Comparison of ENCODE assay signal across 14 cellular contexts in the genomic region with DNA sequence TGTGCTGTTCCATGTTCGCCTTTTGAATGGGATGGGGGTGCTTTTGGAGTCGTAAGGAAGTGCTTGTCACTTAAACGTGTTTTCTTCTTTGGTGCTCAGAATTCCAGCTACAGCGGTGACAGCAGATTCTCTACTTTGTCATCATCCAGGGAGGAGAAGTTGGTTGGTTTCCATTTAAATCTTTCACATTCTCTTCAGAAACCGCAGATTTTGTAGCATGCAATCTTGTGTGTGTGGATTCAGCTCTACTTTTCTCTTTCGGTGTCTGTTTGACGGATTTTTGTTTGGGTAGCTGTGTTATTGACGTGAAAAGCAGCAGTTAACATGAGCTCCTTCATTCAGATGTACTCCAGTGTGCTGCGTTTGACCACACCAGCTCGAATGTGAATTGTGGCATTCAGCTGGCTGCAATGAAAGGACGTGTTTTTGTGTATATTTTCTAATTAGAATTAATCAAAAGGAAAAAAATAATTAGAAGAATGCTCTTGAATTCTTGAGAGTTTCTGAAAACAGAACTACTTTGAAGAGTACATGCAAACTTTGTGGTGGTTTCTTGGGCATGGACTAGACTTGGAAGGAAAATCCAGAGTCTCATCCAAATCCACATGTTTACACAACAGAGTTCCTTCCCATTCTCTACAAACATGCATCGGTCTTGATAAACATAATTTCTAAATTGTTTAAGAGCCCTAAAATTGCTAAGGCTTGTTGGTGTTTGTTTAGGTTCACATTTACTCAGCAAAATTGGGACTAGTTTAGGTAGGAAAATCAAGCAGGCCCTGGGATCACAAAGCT.
DNase-seq lines count a peak whose midpoint lies in the region; ATAC-seq and TF ChIP-seq lines count a peak whose summit lies in the region.
"Had no signal": no experiment of that assay in that cellular context is flagged by ENCODE, and none has a peak within 500 bp of the region (broad histone marks: within the 10 kb centered on the region; RNA-seq: fewer than 3 reads in every experiment).

No MANE protein-coding gene starts in this region.

- H3K4me3 ChIP-seq in esophagus squamous epithelium (no peak overlapping the region), smooth muscle cell (no peak overlapping the region), mucosa of descending colon (no peak overlapping the region)
- no peak overlapping the region for H3K4me3 ChIP-seq in effector memory CD4-positive, alpha-beta T cell (ENCODE audit: insufficient read depth, low read depth, low read length, poor library complexity, severe bottlenecking)
- H3K4me3 ChIP-seq: A549 had no signal

- peak overlapping the region; percentile 76 for H3K27ac Mint-ChIP-seq in activated CD8-positive, alpha-beta T cell treated with anti-CD3 and anti-CD28 coated beads for 36 hours
- H3K27ac Mint-ChIP-seq in activated CD8-positive, alpha-beta T cell treated with anti-CD3 and anti-CD28 coated beads, Interleukin-2, amount 10 ng/mL, durations not matched to agents 7 days and 5 days, result no peak overlapping the region

- 81 to 85% methylated on average over 12 of the region's 12 CpGs for WGBS in esophagus squamous epithelium, 2 donors
- WGBS in smooth muscle cell (ENCODE audit: low lambda C conversion rate), result 74% methylated on average over 12 of the region's 12 CpGs

- no peak overlapping the region for H3K9ac ChIP-seq in smooth muscle cell (ENCODE audit: low read depth)

- CTCF ChIA-PET in activated CD8-positive, alpha-beta T cell treated with anti-CD3 and anti-CD28 coated beads for 36 hours (lab: Charles Lee), result interaction anchor here (0.7 to 6.1 kb wide), 8 partner anchors 13 to 57 kb away, joined by 3 to 55 read pairs (median 4); no protein-coding TSS in a partner anchor
- CTCF ChIA-PET in activated CD8-positive, alpha-beta T cell treated with anti-CD3 and anti-CD28 coated beads, Interleukin-2, amount 10 ng/mL, durations not matched to agents 7 days and 5 days (lab: Charles Lee), result interaction anchor here (1.0 to 9.4 kb wide), 2 partner anchors 16 to 57 kb away, joined by 3 to 68 read pairs; no protein-coding TSS in a partner anchor

- no peaks in the 10 kb centered on the region for H3K9me3 Mint-ChIP-seq in activated CD8-positive, alpha-beta T cell treated with anti-CD3 and anti-CD28 coated beads for 36 hours
- no peaks in the 10 kb centered on the region for H3K9me3 Mint-ChIP-seq in activated CD8-positive, alpha-beta T cell treated with anti-CD3 and anti-CD28 coated beads, Interleukin-2, amount 10 ng/mL, durations not matched to agents 7 days and 5 days (ENCODE audit: insufficient read depth)

- H2AFZ ChIP-seq in smooth muscle cell (ENCODE audit: low read depth), result no peak overlapping the region

- peaks cover 34% of the 10 kb centered on the region for H3K36me3 Mint-ChIP-seq in activated CD8-positive, alpha-beta T cell treated with anti-CD3 and anti-CD28 coated beads for 36 hours (ENCODE audit: low read depth)
- H3K36me3 Mint-ChIP-seq in activated CD8-positive, alpha-beta T cell treated with anti-CD3 and anti-CD28 coated beads, Interleukin-2, amount 10 ng/mL, durations not matched to agents 7 days and 5 days (ENCODE audit: low read depth), result peaks cover 31% of the 10 kb centered on the region

- peaks cover 62% of the 10 kb centered on the region for H3K4me1 Mint-ChIP-seq in activated CD8-positive, alpha-beta T cell treated with anti-CD3 and anti-CD28 coated beads for 36 hours (ENCODE audit: low read depth)
- peaks cover 40% of the 10 kb centered on the region for H3K4me1 Mint-ChIP-seq in activated CD8-positive, alpha-beta T cell treated with anti-CD3 and anti-CD28 coated beads, Interleukin-2, amount 10 ng/mL, durations not matched to agents 7 days and 5 days (ENCODE audit: low read depth)

- H3K9me3 ChIP-seq in esophagus squamous epithelium (no peaks in the 10 kb centered on the region), smooth muscle cell (replicated peaks; ENCODE audit: low read depth) (no peaks in the 10 kb centered on the region), mucosa of descending colon (no peaks in the 10 kb centered on the region)
- H3K9me3 ChIP-seq in effector memory CD4-positive, alpha-beta T cell (ENCODE audit: control insufficient read depth, low read length), result no peaks in the 10 kb centered on the region
- H3K9me3 ChIP-seq: A549, tibial nerve had no signal

- H3K4me1 ChIP-seq in esophagus squamous epithelium (peaks cover 34 to 98% (median 81%) of the 10 kb centered on the region in 3 donors), smooth muscle cell (ENCODE audit: low read depth) (peaks cover 33% of the 10 kb centered on the region), mucosa of descending colon (ENCODE audit: low read depth) (peaks cover 55% of the 10 kb centered on the region)
- H3K4me1 ChIP-seq in effector memory CD4-positive, alpha-beta T cell (ENCODE audit: control insufficient read depth, insufficient read depth, low read length, poor library complexity, severe bottlenecking), result peaks cover 34% of the 10 kb centered on the region

- H3K27me3 ChIP-seq in esophagus squamous epithelium (no peaks in the 10 kb centered on the region), smooth muscle cell (ENCODE audit: low read depth) (no peaks in the 10 kb centered on the region)
- H3K27me3 ChIP-seq in effector memory CD4-positive, alpha-beta T cell (replicated peaks; ENCODE audit: control insufficient read depth, insufficient read depth, low read length, poor library complexity, severe bottlenecking), result no peaks in the 10 kb centered on the region
- H3K27me3 ChIP-seq: tibial nerve had no signal

- no peaks in the 10 kb centered on the region for H3F3A ChIP-seq in smooth muscle cell (ENCODE audit: low read depth)

- peaks cover 60% of the 10 kb centered on the region for H4K20me1 ChIP-seq in smooth muscle cell (ENCODE audit: low read depth)

- intact Hi-C loops in activated CD8-positive, alpha-beta T cell treated with anti-CD3 and anti-CD28 coated beads for 36 hours (cut with micrococcal nuclease), result no loop called here
- intact Hi-C loops in esophagus squamous epithelium (cut with DNase I), result no loop called here
- intact Hi-C loops in mucosa of descending colon (cut with DNase I, micrococcal nuclease), result no loop called here

- no peak for DNase-seq in activated CD8-positive, alpha-beta T cell treated with anti-CD3 and anti-CD28 coated beads for 36 hours
- DNase-seq in activated CD8-positive, alpha-beta T cell treated with anti-CD3 and anti-CD28 coated beads, Interleukin-2, amount 10 ng/mL, durations not matched to agents 7 days and 5 days, result no peak
- DNase-seq in M059J (ENCODE audit: low read depth) (peak; percentile 37), esophagus squamous epithelium (lab: John Stamatoyannopoulos, UW) (no peak), smooth muscle cell (lab: John Stamatoyannopoulos, UW; ENCODE audit: unreplicated experiment) (no peak), mucosa of descending colon (no peak), HuH-7 (ENCODE audit: low spot score) (no peak)
- no peak for DNase-seq in effector memory CD4-positive, alpha-beta T cell
- DNase-seq: DMS 273 treated with DMSO at 0.1 percent for 48 hours; effector CD8-positive, alpha-beta T cell; NCI-H1436 treated with DMSO at 0.1 percent for 48 hours had no signal

- H3K27me3 Mint-ChIP-seq in activated CD8-positive, alpha-beta T cell treated with anti-CD3 and anti-CD28 coated beads for 36 hours, result no peaks in the 10 kb centered on the region
- no peaks in the 10 kb centered on the region for H3K27me3 Mint-ChIP-seq in activated CD8-positive, alpha-beta T cell treated with anti-CD3 and anti-CD28 coated beads, Interleukin-2, amount 10 ng/mL, durations not matched to agents 7 days and 5 days (ENCODE audit: low read depth)

- no peak for TF ChIP-seq CTCF in activated CD8-positive, alpha-beta T cell treated with anti-CD3 and anti-CD28 coated beads for 36 hours (IDR thresholded peaks at IDR 0.05)
- no peak for TF ChIP-seq CTCF in esophagus squamous epithelium (IDR thresholded peaks at IDR 0.05)
- no peak for TF ChIP-seq CTCF in smooth muscle cell (IDR thresholded peaks at IDR 0.05; ENCODE audit: borderline replicate concordance, insufficient read depth, poor library complexity, severe bottlenecking)
- no peak for TF ChIP-seq CTCF in mucosa of descending colon (IDR thresholded peaks at IDR 0.05)

- no peak for TF ChIP-seq POLR2A in esophagus squamous epithelium (IDR thresholded peaks at IDR 0.05)

- H3K36me3 ChIP-seq in esophagus squamous epithelium, result peaks cover 0 to 17% (median 0%) of the 10 kb centered on the region in 3 donors
- no peaks in the 10 kb centered on the region for H3K36me3 ChIP-seq in smooth muscle cell (ENCODE audit: low read depth)
- no peaks in the 10 kb centered on the region for H3K36me3 ChIP-seq in mucosa of descending colon (ENCODE audit: low read depth)
- peaks cover under 1% of the 10 kb centered on the region for H3K36me3 ChIP-seq in effector memory CD4-positive, alpha-beta T cell (ENCODE audit: control insufficient read depth, insufficient read depth, low read length)

- H3K27ac ChIP-seq in esophagus squamous epithelium (peak overlapping the region in 3 of 4 donors; percentile 43 to 77 (median 67)), smooth muscle cell (ENCODE audit: low read depth) (peak overlapping the region; percentile 33)
- H3K27ac ChIP-seq in effector memory CD4-positive, alpha-beta T cell (ENCODE audit: insufficient read depth, low read length, poor library complexity, severe bottlenecking), result no peak overlapping the region

- peaks cover 50% of the 10 kb centered on the region for H3K79me2 ChIP-seq in smooth muscle cell (ENCODE audit: low read depth)

- no peak for ATAC-seq in activated CD8-positive, alpha-beta T cell treated with anti-CD3 and anti-CD28 coated beads for 36 hours
- no peak for ATAC-seq in activated CD8-positive, alpha-beta T cell treated with anti-CD3 and anti-CD28 coated beads, Interleukin-2, amount 10 ng/mL, durations not matched to agents 7 days and 5 days
- ATAC-seq in mucosa of descending colon, result no peak
- ATAC-seq: A549, left lobe of liver had no signal

- POLR2A ChIA-PET in activated CD8-positive, alpha-beta T cell treated with anti-CD3 and anti-CD28 coated beads for 36 hours (lab: Charles Lee), result interaction anchor here (0.7 to 4.5 kb wide), 7 partner anchors 10 to 102 kb away, joined by 3 to 20 read pairs (median 3); no protein-coding TSS in a partner anchor
- POLR2A ChIA-PET in activated CD8-positive, alpha-beta T cell treated with anti-CD3 and anti-CD28 coated beads, Interleukin-2, amount 10 ng/mL, durations not matched to agents 7 days and 5 days (lab: Charles Lee), result interaction anchor here (2.4 kb wide), 1 partner anchor 36 kb away, joined by 15 read pairs; no protein-coding TSS in a partner anchor

- no peak overlapping the region for H3K4me3 Mint-ChIP-seq in activated CD8-positive, alpha-beta T cell treated with anti-CD3 and anti-CD28 coated beads for 36 hours
- H3K4me3 Mint-ChIP-seq in activated CD8-positive, alpha-beta T cell treated with anti-CD3 and anti-CD28 coated beads, Interleukin-2, amount 10 ng/mL, durations not matched to agents 7 days and 5 days, result no peak overlapping the region

- H3K4me2 ChIP-seq in smooth muscle cell, result no peak overlapping the region
